ENCODE assay signal across 8 cellular contexts in the genomic region with DNA sequence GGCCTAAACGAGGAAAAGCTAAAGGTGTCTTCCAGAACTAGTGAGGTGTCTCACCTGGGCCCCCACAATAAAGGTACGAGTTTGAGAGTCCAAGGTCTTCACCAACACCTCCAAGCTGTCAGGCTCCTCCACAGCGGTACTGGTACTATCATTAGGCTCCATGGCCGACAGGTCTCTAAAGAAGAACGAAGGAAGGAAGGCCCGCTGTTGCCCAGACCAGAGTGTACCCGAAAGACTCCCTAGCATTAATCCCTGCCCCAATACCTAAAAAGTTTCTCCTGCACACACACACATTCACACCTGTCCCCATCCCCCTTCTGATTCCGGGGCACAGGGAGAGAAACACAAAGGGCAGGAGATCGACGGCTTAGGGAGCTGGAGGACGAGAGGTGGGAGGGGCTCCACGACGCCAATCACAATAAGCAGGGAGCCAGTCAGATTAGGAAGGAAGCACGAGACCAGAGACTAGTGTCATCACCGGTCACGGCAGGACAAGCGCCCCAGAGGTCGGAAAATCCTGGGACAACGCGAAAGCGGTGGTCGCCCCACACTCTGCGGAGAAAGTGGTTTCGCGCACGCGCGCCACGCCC. TPM values are rescaled to one million over a fixed set of nuclear protein-coding genes. Genes with fewer than 3 reads are reported as not detected.
A peak's percentile ranks its signal among the peaks of the same experiment; 100 is the strongest.
DNase-seq lines count a peak whose midpoint lies in the region; ATAC-seq and TF ChIP-seq lines count a peak whose summit lies in the region.

No MANE protein-coding gene starts in this region.

- peaks cover 36% of the 10 kb centered on the region for H3K4me1 ChIP-seq in Caco-2
- peaks cover 4 to 13% of the 10 kb centered on the region in 2 donors for H3K4me1 ChIP-seq in ascending aorta
- peaks cover 15% of the 10 kb centered on the region for H3K4me1 ChIP-seq in hepatocyte (ENCODE audit: insufficient read depth)
- peaks cover 6% of the 10 kb centered on the region for H3K4me1 ChIP-seq in rectal smooth muscle tissue (ENCODE audit: control insufficient read depth, insufficient read depth, low read length)

- TSS peak; percentile 55 for BruUV-seq in Caco-2 (replicated peaks; lab: Mats Ljungman, UMichigan)

- peak overlapping the region; percentile 99 for H3K27ac Mint-ChIP-seq in Caco-2 (ENCODE audit: unreplicated experiment)

- peak overlapping the region; percentile 97 for H3K4me3 ChIP-seq in Caco-2 (ENCODE audit: low read depth, low read length)
- H3K4me3 ChIP-seq in ascending aorta: peak overlapping the region; percentile 70 to 86
- H3K4me3 ChIP-seq in hepatocyte: peak overlapping the region; percentile 49
- H3K4me3 ChIP-seq in rectal smooth muscle tissue (ENCODE audit: low read length): peak overlapping the region; percentile 98

- peak overlapping the region; percentile 93 to 98 for H3K27ac ChIP-seq in ascending aorta
- H3K27ac ChIP-seq in hepatocyte: peak overlapping the region; percentile 99
- H3K27ac ChIP-seq in rectal smooth muscle tissue (ENCODE audit: low read depth, low read length): peak overlapping the region; percentile 96

- H3K9ac ChIP-seq in rectal smooth muscle tissue (ENCODE audit: low read length): peak overlapping the region; percentile 91

- DNase-seq in Caco-2 (peak; percentile 82 to 83), NCI-H69 (lab: John Stamatoyannopoulos, UW) (peak; percentile 85), ascending aorta (ENCODE audit: low spot score in 2 of 2) (no peak), hepatocyte (ENCODE audit: low spot score) (peak; percentile 90), cerebellar nuclear complex (lab: John Stamatoyannopoulos, UW) (no peak)

- peak overlapping the region; percentile 35 for H2AFZ ChIP-seq in hepatocyte

- CTCF ChIA-PET in Caco-2 (lab: Charles Lee): interaction anchor here (0.6 to 1.5 kb wide), 4 partner anchors 9 to 211 kb away, joined by 3 to 6 read pairs (median 4); partner anchors contain the start of genes C6orf47, GPANK1 and NEU1

- POLR2A ChIA-PET in Caco-2 (lab: Charles Lee): interaction anchor here (0.9 to 1.8 kb wide), 7 partner anchors 9 to 211 kb away, joined by 3 to 17 read pairs (median 8); partner anchors contain the start of genes C6orf47, GPANK1, LSM2 and NEU1

- H3K4me2 ChIP-seq in hepatocyte: peak overlapping the region; percentile 87

- H3K27me3 Mint-ChIP-seq in Caco-2 (ENCODE audit: insufficient read depth, unreplicated experiment): no peaks in the 10 kb centered on the region

- no peaks in the 10 kb centered on the region for H3K27me3 ChIP-seq in Caco-2 (replicated peaks; ENCODE audit: control insufficient read depth, insufficient read depth, low read length)
- no peaks in the 10 kb centered on the region for H3K27me3 ChIP-seq in ascending aorta
- H3K27me3 ChIP-seq in hepatocyte: no peaks in the 10 kb centered on the region
- H3K27me3 ChIP-seq in rectal smooth muscle tissue (ENCODE audit: control insufficient read depth, insufficient read depth, low read length): no peaks in the 10 kb centered on the region

- H3K36me3 Mint-ChIP-seq in Caco-2 (ENCODE audit: insufficient read depth, unreplicated experiment): peaks cover 72% of the 10 kb centered on the region

- peaks cover 55% of the 10 kb centered on the region for H3K79me2 ChIP-seq in hepatocyte

- peaks cover 6% of the 10 kb centered on the region for H3K36me3 ChIP-seq in Caco-2 (ENCODE audit: control insufficient read depth, insufficient read depth, low read length)
- peaks cover 29 to 34% of the 10 kb centered on the region in 2 donors for H3K36me3 ChIP-seq in ascending aorta
- no peaks in the 10 kb centered on the region for H3K36me3 ChIP-seq in hepatocyte (replicated peaks; ENCODE audit: insufficient read depth, low read depth)
- peaks cover 25% of the 10 kb centered on the region for H3K36me3 ChIP-seq in rectal smooth muscle tissue (ENCODE audit: control insufficient read depth, insufficient read depth, low read length)

- peak overlapping the region; percentile 98 for H3K4me3 Mint-ChIP-seq in Caco-2 (ENCODE audit: unreplicated experiment)

- H3K9me3 ChIP-seq in Caco-2 (no peaks in the 10 kb centered on the region), ascending aorta (no peaks in the 10 kb centered on the region), hepatocyte (ENCODE audit: low read depth) (no peaks in the 10 kb centered on the region)

- 7% methylated on average over 25 of the region's 29 CpGs for WGBS in hepatocyte (ENCODE audit: low lambda C conversion rate, missing lambda C conversion rate)

- peak; percentile 20 for ATAC-seq in GM19025 (IDR thresholded peaks at IDR 0.05; ENCODE audit: low read depth, unreplicated experiment)
- peak; percentile 27 for ATAC-seq in HG03135 (IDR thresholded peaks at IDR 0.05; ENCODE audit: unreplicated experiment)

- TF ChIP-seq CTCF in Caco-2 (IDR thresholded peaks at IDR 0.05; ENCODE audit: insufficient read depth in 1 of 2, low read depth in 1 of 2, low read length in 1 of 2, severe bottlenecking in 1 of 2, unreplicated experiment in 1 of 2) (no peak), ascending aorta (IDR thresholded peaks at IDR 0.05) (no peak), hepatocyte (IDR thresholded peaks at IDR 0.05; ENCODE audit: poor library complexity) (no peak)

- no peaks in the 10 kb centered on the region for H3K9me2 ChIP-seq in hepatocyte (replicated peaks; ENCODE audit: insufficient read depth)

- H3K9me3 Mint-ChIP-seq in Caco-2 (ENCODE audit: unreplicated experiment): no peaks in the 10 kb centered on the region

- intact Hi-C loops in Caco-2 (cut with micrococcal nuclease; ENCODE audit: unreplicated experiment): loop anchor here (1.0 to 2.0 kb wide), 3 partner anchors 9 to 31 kb away; partner anchors contain the start of genes C6orf47 and PRRC2A
- intact Hi-C loops in ascending aorta (cut with DNase I): loop anchor here (1.0 to 2.0 kb wide), 3 partner anchors 14 to 105 kb away; partner anchors contain the start of genes ATP6V1G2, NFKBIL1 and PRRC2A

- H3K4me1 Mint-ChIP-seq in Caco-2 (ENCODE audit: low read depth, unreplicated experiment): peaks cover 17% of the 10 kb centered on the region

- H4K20me1 ChIP-seq in hepatocyte (ENCODE audit: insufficient read depth, poor library complexity, severe bottlenecking): no peaks in the 10 kb centered on the region

RNA-seq across cellular contexts. Expression of gene BAG6, which starts 0.8 kb away (rescaled TPM):
- total RNA-seq in Caco-2 (2022) (354 and 376 TPM in 2 replicates), ascending aorta (255 TPM), hepatocyte (113 and 148 TPM in 2 replicates)
- 84.6 and 85.7 TPM in 2 replicates for polyA plus RNA-seq in hepatocyte

RNA-seq across cellular contexts. Expression of gene APOM, which starts 4.0 kb away (rescaled TPM):
- 14.8 and 15.8 TPM in 2 replicates for total RNA-seq in Caco-2 (2022)
- total RNA-seq in ascending aorta: not detected
- 9.3 and 10.4 TPM in 2 replicates for total RNA-seq in hepatocyte
- polyA plus RNA-seq in hepatocyte: 28.2 and 40.7 TPM in 2 replicates

RNA-seq across cellular contexts. Expression of gene C6orf47, which starts 8.9 kb away (rescaled TPM):
- total RNA-seq in Caco-2 (2022) (19.4 and 19.7 TPM in 2 replicates), ascending aorta (20.9 TPM), hepatocyte (21.3 and 23.3 TPM in 2 replicates)
- 19.8 and 25.4 TPM in 2 replicates for polyA plus RNA-seq in hepatocyte

RNA-seq across cellular contexts. Expression of gene GPANK1, which starts 13.1 kb away (rescaled TPM):
- total RNA-seq in Caco-2 (2022) (20.3 TPM in 2 replicates), ascending aorta (9.8 TPM), hepatocyte (11.5 and 18.1 TPM in 2 replicates)
- polyA plus RNA-seq in hepatocyte: 18.5 and 23.8 TPM in 2 replicates

RNA-seq across cellular contexts. Expression of gene CSNK2B, which starts 14.2 kb away (rescaled TPM):
- total RNA-seq in Caco-2 (2022): 219 and 221 TPM in 2 replicates
- total RNA-seq in ascending aorta: 148 TPM
- 155 and 185 TPM in 2 replicates for total RNA-seq in hepatocyte
- polyA plus RNA-seq in hepatocyte: 181 and 202 TPM in 2 replicates

Comparison
In these comparisons a context has a peak if more than half of its experiments do, and no peak if none do; other contexts are left out.
1. DNase-seq: peak in Caco-2 (2 of 2), NCI-H69 (single experiment) and hepatocyte (single experiment); none in ascending aorta (0 of 2) and cerebellar nuclear complex (0 of 2).
2. RNA of gene APOM, which starts 4.0 kb away (total RNA-seq): 14.8 to 15.8 TPM in Caco-2 and 9.3 to 10.4 TPM in hepatocyte; not detected in ascending aorta (single experiment); every median in the first group is over 10 times any median in the second.
3. Peak in every context shown above with its lines, with median percentiles within 50 percentile points of each other: H3K4me3 ChIP-seq and H3K27ac ChIP-seq.